1 cellular context compared by ENCODE assay signal in genomic region chr4:23770011-23770410, GRCh38.
TF ChIP-seq lines count a peak whose summit lies in the region.

No MANE protein-coding gene starts in this region.

TF ChIP-seq in HEK293, 187 proteins besides CTCF, POLR2A, EP300 and RAD21:
- TF ChIP-seq PRDM10 (tag by site-specific recombination; IDR thresholded peaks at IDR 0.05): peak; percentile 71
- peak; percentile 50; the same call in 1 of the 2 replicates for TF ChIP-seq ZSCAN16 (tag by site-specific recombination; IDR thresholded peaks at IDR 0.05)
- TF ChIP-seq ZNF670 (tag by site-specific recombination; IDR thresholded peaks at IDR 0.05; ENCODE audit: low read depth): no peak
- TF ChIP-seq ZSCAN4 (tag by site-specific recombination; IDR thresholded peaks at IDR 0.05): no peak
